In genomic region chr4:141497627-141498026, GRCh38 we compare ENCODE assay signal across 1 cellular context.
A peak's percentile ranks its signal among the peaks of the same experiment; 100 is the strongest.
TF ChIP-seq lines count a peak whose summit lies in the region.

No MANE protein-coding gene starts in this region.

TF ChIP-seq in GM12878, 131 proteins besides CTCF, POLR2A, EP300 and RAD21 (continued from another document and continues in another):
- TF ChIP-seq E4F1 (IDR thresholded peaks at IDR 0.05; ENCODE audit: borderline replicate concordance, partially characterized antibody) = no peak
- no peak for TF ChIP-seq BACH1 (IDR thresholded peaks at IDR 0.05; ENCODE audit: borderline replicate concordance)
- TF ChIP-seq ZBED1 (IDR thresholded peaks at IDR 0.05; ENCODE audit: borderline replicate concordance) = no peak
- TF ChIP-seq YY1 (IDR thresholded peaks at IDR 0.05; ENCODE audit: low read depth, low read length) = no peak
- TF ChIP-seq SMARCA5 (IDR thresholded peaks at IDR 0.05) = no peak
- peak; percentile 85 for TF ChIP-seq TCF12 (IDR thresholded peaks at IDR 0.05; ENCODE audit: low read depth, low read length)
- TF ChIP-seq CHD4 (IDR thresholded peaks at IDR 0.05) = no peak
- TF ChIP-seq ELK1 (IDR thresholded peaks at IDR 0.05; ENCODE audit: low read depth, low read length) = no peak
- no peak for TF ChIP-seq BMI1 (IDR thresholded peaks at IDR 0.05; ENCODE audit: borderline replicate concordance)
- no peak for TF ChIP-seq E2F8 (IDR thresholded peaks at IDR 0.05; ENCODE audit: low read depth, partially characterized antibody)
- TF ChIP-seq SREBF1 (IDR thresholded peaks at IDR 0.05; ENCODE audit: low read length) = no peak
- TF ChIP-seq FOXK2 (IDR thresholded peaks at IDR 0.05) = no peak
- peak; percentile 44 for TF ChIP-seq BCL3 (IDR thresholded peaks at IDR 0.05; ENCODE audit: borderline replicate concordance, insufficient read depth, low read depth, low read length, poor library complexity, severe bottlenecking)
- TF ChIP-seq ZNF24 (IDR thresholded peaks at IDR 0.05) = no peak
- no peak for TF ChIP-seq USF1 (IDR thresholded peaks at IDR 0.05; ENCODE audit: borderline replicate concordance, extremely low read length, insufficient read depth, low read depth, low read length)
- no peak for TF ChIP-seq ZNF687 (IDR thresholded peaks at IDR 0.05)
- 0 out of 2 replicates have a peak, but pooled peaks have one; percentile 40 for TF ChIP-seq CREB1 (IDR thresholded peaks at IDR 0.05; ENCODE audit: low read depth)
- TF ChIP-seq CHD2 (IDR thresholded peaks at IDR 0.05; ENCODE audit: borderline replicate concordance, low read depth, low read length) = no peak
- TF ChIP-seq MLLT1 (IDR thresholded peaks at IDR 0.05) = no peak
- no peak for TF ChIP-seq CHD1 (IDR thresholded peaks at IDR 0.05; ENCODE audit: low read depth, low read length)
- no peak for TF ChIP-seq MYC (IDR thresholded peaks at IDR 0.05; ENCODE audit: insufficient read depth, insufficient read length, insufficient replicate concordance, low read length, severe bottlenecking)
- TF ChIP-seq POLR2AphosphoS2 (IDR thresholded peaks at IDR 0.05; ENCODE audit: low read depth, low read length) = no peak
- TF ChIP-seq BCL11A (IDR thresholded peaks at IDR 0.05; ENCODE audit: low read depth, low read length) = no peak
- no peak for TF ChIP-seq NR2F1 (conservative IDR thresholded peaks at IDR 0.05)
- no peak for TF ChIP-seq HDGF (IDR thresholded peaks at IDR 0.05)
- TF ChIP-seq MTA3 (IDR thresholded peaks at IDR 0.05; ENCODE audit: borderline replicate concordance, low read length) = no peak
- TF ChIP-seq NR2C1 (IDR thresholded peaks at IDR 0.05) = no peak
- TF ChIP-seq TAF1 (IDR thresholded peaks at IDR 0.05; ENCODE audit: borderline replicate concordance, low read depth, low read length) = no peak
- no peak for TF ChIP-seq E2F4 (IDR thresholded peaks at IDR 0.05; ENCODE audit: low read depth, low read length)
- TF ChIP-seq ZNF384 (IDR thresholded peaks at IDR 0.05; ENCODE audit: borderline replicate concordance, low read depth, low read length) = no peak
- TF ChIP-seq ATF2 (IDR thresholded peaks at IDR 0.05; ENCODE audit: low read length) = peak; percentile 46; the same call in 1 of the 2 replicates
- TF ChIP-seq MYB (IDR thresholded peaks at IDR 0.05; ENCODE audit: borderline replicate concordance, low read depth, low read length) = no peak
- TF ChIP-seq IRF4 (IDR thresholded peaks at IDR 0.05; ENCODE audit: low read depth, low read length) = peak; percentile 26; the same call in 1 of the 2 replicates
- no peak for TF ChIP-seq MAX (IDR thresholded peaks at IDR 0.05; ENCODE audit: low read depth, low read length)
- no peak for TF ChIP-seq NFXL1 (IDR thresholded peaks at IDR 0.05; ENCODE audit: borderline replicate concordance)
- no peak for TF ChIP-seq SP1 (IDR thresholded peaks at IDR 0.05; ENCODE audit: low read depth, low read length)
- TF ChIP-seq WRNIP1 (IDR thresholded peaks at IDR 0.05; ENCODE audit: borderline replicate concordance, low read depth, low read length) = no peak
- TF ChIP-seq PBX3 (IDR thresholded peaks at IDR 0.05; ENCODE audit: insufficient replicate concordance, low read depth, low read length) = no peak
- no peak for TF ChIP-seq MEF2B (IDR thresholded peaks at IDR 0.05; ENCODE audit: partially characterized antibody, poor library complexity, severe bottlenecking)
- no peak for TF ChIP-seq NR2C2 (IDR thresholded peaks at IDR 0.05; ENCODE audit: borderline replicate concordance, control insufficient read depth, insufficient read length, low read depth)
- no peak for TF ChIP-seq RAD51 (IDR thresholded peaks at IDR 0.05)
- no peak for TF ChIP-seq ZNF207 (IDR thresholded peaks at IDR 0.05; ENCODE audit: borderline replicate concordance)
